Comparison of ENCODE assay signal across 25 cellular contexts in the genomic region with DNA sequence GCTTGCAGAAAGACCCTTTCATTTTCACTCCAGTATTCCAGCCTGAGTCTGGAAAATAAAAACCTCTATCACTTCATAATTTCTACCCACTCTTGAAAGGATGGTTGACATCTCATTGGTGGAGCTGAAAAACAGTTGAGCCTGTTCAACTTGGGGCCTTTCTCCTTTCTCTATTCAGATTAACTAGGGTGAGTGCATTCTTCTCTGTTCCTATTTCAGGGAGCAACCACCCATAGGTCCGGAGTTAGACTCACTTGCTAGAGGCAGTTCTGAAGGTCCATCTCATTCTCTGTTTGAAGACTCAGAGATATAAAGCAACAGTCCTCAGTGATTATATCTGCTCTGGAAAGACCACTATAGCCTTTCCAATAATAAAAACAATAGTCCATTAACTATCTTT.
"Had no signal": no experiment of that assay in that cellular context is flagged by ENCODE, and none has a peak within 500 bp of the region (broad histone marks: within the 10 kb centered on the region; RNA-seq: fewer than 3 reads in every experiment).

No MANE protein-coding gene starts in this region.

- ATAC-seq: mucosa of descending colon; naive thymus-derived CD4-positive, alpha-beta T cell; natural killer cell treated with Interleukin-12 subunit alpha and Interleukin-12 subunit beta and Interleukin-15 and Interleukin-18, amount 100 ng/mL, for 72 hours; stimulated activated memory B cell treated with anti-CD40 and anti-IgM and Interleukin-4, amounts not matched to agents 10 μg/mL and 1 μg/mL and 100 μg/mL, for 72 hours; stimulated activated naive CD8-positive, alpha-beta T cell treated with anti-CD3 and anti-CD28 coated beads, Interleukin-15, amount 100 ng/mL, for 72 hours; upper lobe of right lung had no signal

- H3K4me3 Mint-ChIP-seq: immature natural killer cell; memory B cell; naive thymus-derived CD4-positive, alpha-beta T cell; natural killer cell treated with Interleukin-12 subunit alpha and Interleukin-12 subunit beta and Interleukin-15 and Interleukin-18, amount 100 ng/mL, for 72 hours; stimulated activated memory B cell treated with anti-CD40 and anti-IgM and Interleukin-4, amounts not matched to agents 10 μg/mL and 1 μg/mL and 100 μg/mL, for 72 hours; stimulated activated naive CD8-positive, alpha-beta T cell treated with anti-CD3 and anti-CD28 coated beads, Interleukin-15, amount 100 ng/mL, for 72 hours had no signal

- H3K27me3 ChIP-seq: ovary, right atrium auricular region, right lobe of liver, transverse colon, upper lobe of right lung had no signal

- H3K27ac ChIP-seq: left ventricle myocardium inferior, ovary, right atrium auricular region, right lobe of liver, transverse colon, upper lobe of right lung had no signal

- H3K27ac Mint-ChIP-seq: immature natural killer cell; memory B cell; naive thymus-derived CD4-positive, alpha-beta T cell; natural killer cell treated with Interleukin-12 subunit alpha and Interleukin-12 subunit beta and Interleukin-15 and Interleukin-18, amount 100 ng/mL, for 72 hours; stimulated activated memory B cell treated with anti-CD40 and anti-IgM and Interleukin-4, amounts not matched to agents 10 μg/mL and 1 μg/mL and 100 μg/mL, for 72 hours; stimulated activated naive CD8-positive, alpha-beta T cell treated with anti-CD3 and anti-CD28 coated beads, Interleukin-15, amount 100 ng/mL, for 72 hours had no signal

- H3K4me3 ChIP-seq: left ventricle myocardium inferior, lung, mucosa of descending colon, ovary, right atrium auricular region, right lobe of liver, smooth muscle cell, transverse colon, upper lobe of right lung had no signal

- H3K4me1 ChIP-seq: left ventricle myocardium inferior, right atrium auricular region, right lobe of liver, transverse colon, upper lobe of right lung had no signal

- H3K27me3 Mint-ChIP-seq: memory B cell; natural killer cell treated with Interleukin-12 subunit alpha and Interleukin-12 subunit beta and Interleukin-15 and Interleukin-18, amount 100 ng/mL, for 72 hours; progenitor cell of endocrine pancreas; stimulated activated memory B cell treated with anti-CD40 and anti-IgM and Interleukin-4, amounts not matched to agents 10 μg/mL and 1 μg/mL and 100 μg/mL, for 72 hours; stimulated activated naive CD8-positive, alpha-beta T cell treated with anti-CD3 and anti-CD28 coated beads, Interleukin-15, amount 100 ng/mL, for 72 hours had no signal

- H3K9me3 Mint-ChIP-seq: memory B cell; stimulated activated memory B cell treated with anti-CD40 and anti-IgM and Interleukin-4, amounts not matched to agents 10 μg/mL and 1 μg/mL and 100 μg/mL, for 72 hours; stimulated activated naive CD8-positive, alpha-beta T cell treated with anti-CD3 and anti-CD28 coated beads, Interleukin-15, amount 100 ng/mL, for 72 hours had no signal

- H3K36me3 ChIP-seq: left ventricle myocardium inferior, ovary, right atrium auricular region, right lobe of liver, transverse colon, upper lobe of right lung had no signal

- H3K4me1 Mint-ChIP-seq: immature natural killer cell; memory B cell; naive thymus-derived CD4-positive, alpha-beta T cell; stimulated activated memory B cell treated with anti-CD40 and anti-IgM and Interleukin-4, amounts not matched to agents 10 μg/mL and 1 μg/mL and 100 μg/mL, for 72 hours; stimulated activated naive CD8-positive, alpha-beta T cell treated with anti-CD3 and anti-CD28 coated beads, Interleukin-15, amount 100 ng/mL, for 72 hours had no signal

- H3K4me2 ChIP-seq: smooth muscle cell had no signal

- DNase-seq: hippocampal formation; immature natural killer cell; kidney; left ventricle myocardium inferior; midbrain; mucosa of descending colon; naive thymus-derived CD4-positive, alpha-beta T cell; ovary; right lobe of liver; stimulated activated CD4-positive, alpha-beta T cell treated with anti-CD3 and anti-CD28 coated beads, Interleukin-1b, Interleukin-23, amount 100 ng/mL, for 48 hours; stimulated activated CD4-positive, alpha-beta T cell treated with anti-CD3 and anti-CD28 coated beads, Interleukin-2, amount 100 ng/mL, for 48 hours; stimulated activated CD4-positive, alpha-beta T cell treated with anti-CD3 and anti-CD28 coated beads, Interleukin-4, amount 100 ng/mL, for 4 hours; stimulated activated CD8-positive, alpha-beta memory T cell treated with anti-CD3 and anti-CD28 coated beads, Interleukin-4, amount 100 ng/mL, for 48 hours; stimulated activated naive CD4-positive, alpha-beta T cell treated with Interleukin-2 at 50 U/mL for 16 hours; stimulated activated naive CD8-positive, alpha-beta T cell treated with anti-CD3 and anti-CD28 coated beads, Interleukin-15, amount 100 ng/mL, for 72 hours; substantia nigra; transverse colon; upper lobe of right lung had no signal

- H3K9me3 ChIP-seq: left ventricle myocardium inferior, mucosa of descending colon, ovary, right atrium auricular region, right lobe of liver, transverse colon, upper lobe of right lung had no signal

- H3K36me3 Mint-ChIP-seq: immature natural killer cell; memory B cell; naive thymus-derived CD4-positive, alpha-beta T cell; natural killer cell treated with Interleukin-12 subunit alpha and Interleukin-12 subunit beta and Interleukin-15 and Interleukin-18, amount 100 ng/mL, for 72 hours; stimulated activated memory B cell treated with anti-CD40 and anti-IgM and Interleukin-4, amounts not matched to agents 10 μg/mL and 1 μg/mL and 100 μg/mL, for 72 hours had no signal
